11 cellular contexts compared by ENCODE assay signal in genomic region chr9:136012651-136013050, GRCh38. TPM values are rescaled to one million over a fixed set of nuclear protein-coding genes. Genes with fewer than 3 reads are reported as not detected.
DNase-seq lines count a peak whose midpoint lies in the region; ATAC-seq, FAIRE-seq and TF ChIP-seq lines count a peak whose summit lies in the region.
"Had no signal": no experiment of that assay in that cellular context is flagged by ENCODE, and none has a peak within 500 bp of the region (broad histone marks: within the 10 kb centered on the region; RNA-seq: fewer than 3 reads in every experiment).

No MANE protein-coding gene starts in this region.

- DNase-seq in Karpas-422 (peak; percentile 94), cardiac fibroblast (ENCODE audit: low read depth in 2 of 2) (peak; percentile 13 to 61), kidney (peak; percentile 81), stomach (no peak), cerebellar nuclear complex (lab: John Stamatoyannopoulos, UW) (no peak)
- DNase-seq in stimulated activated naive CD4-positive, alpha-beta T cell (lab: John Stamatoyannopoulos, UW), result no peak
- DNase-seq: activated CD4-positive, alpha-beta T cell treated with anti-CD3 and anti-CD28 coated beads, Interleukin-2, amount 50 U/mL, for 48 hours; CD4-positive, alpha-beta memory T cell; NCI-H510A treated with DMSO at 0.1 percent for 48 hours had no signal

- 62 to 78% (median 73%) methylated on average over 18 of the region's 18 CpGs for WGBS in stomach, 5 donors

- H3K4me3 ChIP-seq in Karpas-422 (ENCODE audit: low read length) (peak overlapping the region; percentile 54; the same call in 1 of the 2 replicates), cardiac fibroblast (replicated peaks in 1 of 2; ENCODE audit: low read depth in 2 of 2, low read length in 2 of 2) (no peak overlapping the region), kidney (ENCODE audit: low read length in 2 of 2) (no peak overlapping the region), stomach (peak overlapping the region in 1 of 4 donors; percentile 14)

- no peak for TF ChIP-seq POLR2A in stomach (IDR thresholded peaks at IDR 0.05)

- no peak for FAIRE-seq in kidney (lab: Jason Lieb, UNC)

- H3K79me2 ChIP-seq in Karpas-422 (ENCODE audit: low read length), result no peaks in the 10 kb centered on the region

- H3K4me1 ChIP-seq in Karpas-422 (ENCODE audit: low read length) (peaks cover 60% of the 10 kb centered on the region), kidney (ENCODE audit: control insufficient read depth in 1 of 2, insufficient read depth in 1 of 2, low read depth in 1 of 2, low read length in 2 of 2) (peaks cover 2 to 5% of the 10 kb centered on the region in 2 donors), stomach (peaks cover 4 to 84% (median 45%) of the 10 kb centered on the region in 4 donors)

- TF ChIP-seq CTCF in cardiac fibroblast (IDR thresholded peaks at IDR 0.05; ENCODE audit: low read depth, low read length), result no peak
- no peak for TF ChIP-seq CTCF in kidney (IDR thresholded peaks at IDR 0.05; ENCODE audit: borderline replicate concordance, extremely low read depth, insufficient read depth)
- no peak for TF ChIP-seq CTCF in stomach (IDR thresholded peaks at IDR 0.05)

- ATAC-seq in HG03469 (IDR thresholded peaks at IDR 0.05; ENCODE audit: unreplicated experiment), result no peak
- ATAC-seq in GM18519 (IDR thresholded peaks at IDR 0.05; ENCODE audit: low FRiP score, unreplicated experiment), result no peak

- TF ChIP-seq EP300 in stomach (IDR thresholded peaks at IDR 0.05), result no peak

- no peaks in the 10 kb centered on the region for H3K9me2 ChIP-seq in Karpas-422 (replicated peaks; ENCODE audit: insufficient read depth, low read length)

- intact Hi-C loops in kidney (cut with DNase I) (no loop called here), stomach (cut with DNase I; ENCODE audit: low total_unique reads) (no loop called here)

- 0 out of 2 replicates have a peak, but pooled peaks cover 7% of the 10 kb centered on the region for H4K20me1 ChIP-seq in Karpas-422 (ENCODE audit: insufficient read depth, low read depth, low read length)

- H3K36me3 ChIP-seq in Karpas-422 (ENCODE audit: insufficient read depth, low read length), result no peaks in the 10 kb centered on the region
- H3K36me3 ChIP-seq in kidney (ENCODE audit: control insufficient read depth in 1 of 2, insufficient read depth in 2 of 2, low read length in 2 of 2), result no peaks in the 10 kb centered on the region
- H3K36me3 ChIP-seq in stomach, result peaks cover 10 to 78% (median 61%) of the 10 kb centered on the region in 4 donors

- no peaks in the 10 kb centered on the region for H3K27me3 ChIP-seq in Karpas-422 (ENCODE audit: low read length)
- no peaks in the 10 kb centered on the region for H3K27me3 ChIP-seq in stomach

- peak overlapping the region; percentile 53 for H3K9ac ChIP-seq in Karpas-422 (ENCODE audit: low read length)
- H3K9ac ChIP-seq in kidney (ENCODE audit: low read length in 2 of 2), result no peak overlapping the region

- H3K4me2 ChIP-seq in Karpas-422 (ENCODE audit: low read depth, low read length, poor library complexity, severe bottlenecking), result peak overlapping the region; percentile 78

- H3K9me3 ChIP-seq in Karpas-422 (ENCODE audit: low read length) (no peaks in the 10 kb centered on the region; the same call in 1 of the 2 replicates), kidney (ENCODE audit: control insufficient read depth in 1 of 2, low read length in 2 of 2) (no peaks in the 10 kb centered on the region), stomach (no peaks in the 10 kb centered on the region)

- no peak overlapping the region for H2AFZ ChIP-seq in Karpas-422 (ENCODE audit: low read length)

- H3K27ac ChIP-seq in Karpas-422 (ENCODE audit: low read length), result peak overlapping the region; percentile 88
- peak overlapping the region in 1 of 2 donors; percentile 50 for H3K27ac ChIP-seq in kidney (ENCODE audit: low read depth in 2 of 2, low read length in 2 of 2)
- peak overlapping the region; percentile 13 to 74 (median 72) for H3K27ac ChIP-seq in stomach

RNA-seq across cellular contexts. Expression of gene UBAC1, which starts 51.5 kb away (rescaled TPM):
- total RNA-seq in Karpas-422 (2014; rRNA removed; shearing (Covaris generic); ENCODE audit: low replicate concordance), result 32.1 and 56.9 TPM in 2 replicates
- total RNA-seq in kidney, result 40.2 TPM
- 52.6 TPM for polyA plus RNA-seq in kidney (ENCODE audit: insufficient read depth, low read depth, low replicate concordance)
- 10 to 100 TPM; 22.6 to 70.1 (median 50.4) TPM for total RNA-seq in stomach
- polyA plus RNA-seq in stomach, result 10 to 100 TPM; 34.7 to 55.4 (median 34.8) TPM

Comparison
In these comparisons a context has a peak if more than half of its experiments do, and no peak if none do; other contexts are left out.
1. DNase-seq: peak in Karpas-422 (single experiment), cardiac fibroblast (2 of 2) and kidney (single experiment); none in stomach (single experiment), stimulated activated naive CD4-positive, alpha-beta T cell (0 of 6) and cerebellar nuclear complex (0 of 2).